ENCODE assay signal across 8 cellular contexts in the genomic region with DNA sequence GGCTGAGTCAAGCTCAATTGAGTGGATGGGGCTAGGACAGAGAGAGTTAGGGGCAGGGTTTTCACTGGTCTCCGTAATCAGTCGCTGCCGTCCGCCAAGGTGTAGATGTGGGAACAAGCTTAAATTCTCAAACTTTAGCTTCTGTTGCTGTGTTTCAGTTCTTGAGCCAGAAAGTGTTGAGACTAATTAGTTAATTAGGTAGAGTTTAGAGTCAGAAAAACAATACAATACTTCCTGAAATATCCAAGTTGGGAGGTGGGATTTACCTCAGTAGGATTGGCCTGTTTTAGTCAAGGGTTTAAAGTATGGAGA. TPM values are rescaled to one million over a fixed set of nuclear protein-coding genes. Genes with fewer than 3 reads are reported as not detected.
DNase-seq lines count a peak whose midpoint lies in the region; ATAC-seq and TF ChIP-seq lines count a peak whose summit lies in the region.

No MANE protein-coding gene starts in this region.

- H3K9me3 Mint-ChIP-seq in activated T-cell treated with anti-CD3 and anti-CD28 coated beads, Interleukin-2, amount 50 U/mL, for 4 hours: no peaks in the 10 kb centered on the region
- no peaks in the 10 kb centered on the region for H3K9me3 Mint-ChIP-seq in nephron progenitor cell

- TF ChIP-seq POLR2A in HCT116 (IDR thresholded peaks at IDR 0.05; ENCODE audit: borderline replicate concordance, extremely low read depth, insufficient read depth, insufficient read length): no peak

- H3K27ac Mint-ChIP-seq in nephron progenitor cell: no peak overlapping the region

- H3K4me1 Mint-ChIP-seq in activated T-cell treated with anti-CD3 and anti-CD28 coated beads, Interleukin-2, amount 50 U/mL, for 4 hours (ENCODE audit: low read depth): peaks cover 26% of the 10 kb centered on the region
- H3K4me1 Mint-ChIP-seq in nephron progenitor cell: peaks cover 18% of the 10 kb centered on the region

- peaks cover 8 to 17% of the 10 kb centered on the region in 2 experiments; a peak in 2 of 4 replicates for H3K36me3 ChIP-seq in HCT116 (ENCODE audit: control insufficient read depth in 1 of 2, insufficient read depth in 2 of 2, low read length in 2 of 2)
- H3K36me3 ChIP-seq in adipocyte (ENCODE audit: control insufficient read depth, insufficient read depth, low read length, severe bottlenecking): no peaks in the 10 kb centered on the region
- H3K36me3 ChIP-seq in iPS-15b (ENCODE audit: control insufficient read depth, insufficient read depth, low read length): peaks cover 5% of the 10 kb centered on the region
- H3K36me3 ChIP-seq in subcutaneous abdominal adipose tissue (ENCODE audit: control insufficient read depth in 5 of 5, insufficient read depth in 5 of 5, low read length in 5 of 5): peaks cover 0 to 2% (median 0%) of the 10 kb centered on the region in 5 donors

- H3K79me2 ChIP-seq in HCT116 (ENCODE audit: insufficient read depth, low read length): peaks cover 76% of the 10 kb centered on the region

- H3K9ac ChIP-seq in HCT116 (ENCODE audit: low read length) (peak overlapping the region; percentile 93), adipocyte (ENCODE audit: low read length) (peak overlapping the region; percentile 94), iPS-15b (ENCODE audit: low read depth, low read length) (peak overlapping the region; percentile 84), subcutaneous abdominal adipose tissue (ENCODE audit: low read length in 5 of 5) (peak overlapping the region; percentile 63 to 100 (median 90))

- no peak for TF ChIP-seq CTCF in HCT116 (IDR thresholded peaks at IDR 0.05 in 2 of 3, conservative IDR thresholded peaks at IDR 0.05 in 1 of 3; ENCODE audit: borderline replicate concordance in 1 of 3, insufficient read depth in 1 of 3, low read depth in 2 of 3, low read length in 2 of 3)
- TF ChIP-seq CTCF in nephron progenitor cell (IDR thresholded peaks at IDR 0.05): no peak

- peaks cover 10% of the 10 kb centered on the region for H3K36me3 Mint-ChIP-seq in activated T-cell treated with anti-CD3 and anti-CD28 coated beads, Interleukin-2, amount 50 U/mL, for 4 hours (ENCODE audit: insufficient read depth)
- H3K36me3 Mint-ChIP-seq in nephron progenitor cell (ENCODE audit: low read depth): peaks cover 5% of the 10 kb centered on the region

- no peak overlapping the region for H3K4me3 Mint-ChIP-seq in activated T-cell treated with anti-CD3 and anti-CD28 coated beads, Interleukin-2, amount 50 U/mL, for 4 hours
- no peak overlapping the region for H3K4me3 Mint-ChIP-seq in nephron progenitor cell

- H3K27me3 ChIP-seq in HCT116 (ENCODE audit: insufficient read depth, low read length) (no peaks in the 10 kb centered on the region), adipocyte (replicated peaks; ENCODE audit: control insufficient read depth, insufficient read depth, low read length) (no peaks in the 10 kb centered on the region), iPS-15b (ENCODE audit: control insufficient read depth, insufficient read depth, low read length) (no peaks in the 10 kb centered on the region), subcutaneous abdominal adipose tissue (ENCODE audit: control insufficient read depth in 5 of 5, insufficient read depth in 4 of 5, low read length in 5 of 5) (no peaks in the 10 kb centered on the region)

- H3K27ac ChIP-seq in HCT116 (ENCODE audit: low read depth, low read length) (peak overlapping the region; percentile 90), subcutaneous abdominal adipose tissue (ENCODE audit: low read depth, low read length) (peak overlapping the region; percentile 100)

- intact Hi-C loops in HCT116 (cut with micrococcal nuclease): loop anchor here (1.0 to 10.0 kb wide), 5 partner anchors 40 to 381 kb away; a partner anchor contains a TSS
- intact Hi-C loops in head of caudate nucleus (cut with DNase I): loop anchor here (5.0 kb wide), 1 partner anchor 326 kb away; a partner anchor contains a TSS

- RAD21 ChIA-PET in HCT116 (lab: Charles Lee; ENCODE audit: low non-redundant PET in 1 of 2, low total read pairs in 2 of 2, uncharacterized antibody in 2 of 2, unreplicated experiment in 2 of 2): interaction anchor here in 1 of 2 experiments (1.5 kb wide), 1 partner anchor 41 kb away, joined by 5 read pairs; a partner anchor contains a TSS

- CTCF ChIA-PET in HCT116 (lab: Charles Lee): interaction anchor here (0.9 to 1.7 kb wide), 3 partner anchors 208 to 397 kb away, joined by 3 to 7 read pairs (median 3); no protein-coding TSS in a partner anchor

- DNase-seq in HCT116 (ENCODE audit: low read depth, low spot score) (no peak), adipocyte (ENCODE audit: low read depth) (no peak), head of caudate nucleus (no peak), iPS-NIHi7 (ENCODE audit: extremely low spot score) (no peak), nephron progenitor cell (no peak)
- DNase-seq in activated T-cell treated with anti-CD3 and anti-CD28 coated beads, Interleukin-2, amount 50 U/mL, for 4 hours: no peak

- H3K9me2 ChIP-seq in HCT116 (ENCODE audit: insufficient read depth): no peaks in the 10 kb centered on the region

- peaks cover 17% of the 10 kb centered on the region; the same call in 1 of the 2 replicates for H4K20me1 ChIP-seq in HCT116 (ENCODE audit: insufficient read depth)

- H3K4me2 ChIP-seq in HCT116 (ENCODE audit: low read length): peak overlapping the region; percentile 75

- H2AFZ ChIP-seq in HCT116 (ENCODE audit: low read depth, low read length, poor library complexity, severe bottlenecking): no peak overlapping the region

- H3K4me1 ChIP-seq in HCT116 (ENCODE audit: control insufficient read depth in 1 of 2, insufficient read depth in 2 of 2, low read length in 2 of 2) (peaks cover 9 to 27% of the 10 kb centered on the region in 2 experiments), adipocyte (ENCODE audit: control insufficient read depth, insufficient read depth, low read length) (peaks cover 17% of the 10 kb centered on the region), iPS-15b (ENCODE audit: control insufficient read depth, insufficient read depth, low read length) (peaks cover 29% of the 10 kb centered on the region), subcutaneous abdominal adipose tissue (ENCODE audit: control insufficient read depth in 5 of 5, insufficient read depth in 5 of 5, low read length in 5 of 5) (peaks cover 0 to 35% (median 22%) of the 10 kb centered on the region in 5 donors)

- no peaks in the 10 kb centered on the region for H3K27me3 Mint-ChIP-seq in activated T-cell treated with anti-CD3 and anti-CD28 coated beads, Interleukin-2, amount 50 U/mL, for 4 hours (ENCODE audit: low read depth)
- H3K27me3 Mint-ChIP-seq in nephron progenitor cell (ENCODE audit: low read depth, poor library complexity): no peaks in the 10 kb centered on the region

- POLR2A ChIA-PET in HCT116 (lab: Charles Lee): interaction anchor here (0.6 to 3.5 kb wide), 17 partner anchors 8 to 401 kb away, joined by 3 to 49 read pairs (median 5); a partner anchor contains a TSS

- peak; percentile 41 for ATAC-seq in HCT116
- no peak for ATAC-seq in activated T-cell treated with anti-CD3 and anti-CD28 coated beads, Interleukin-2, amount 50 U/mL, for 4 hours

- TSS peak; percentile 89 for BruUV-seq in HCT116 (replicated peaks; lab: Mats Ljungman, UMichigan)

- TF ChIP-seq RAD21 in HCT116 (IDR thresholded peaks at IDR 0.05; ENCODE audit: low read depth): no peak

- H3K4me3 ChIP-seq in HCT116 (replicated peaks in 1 of 2; ENCODE audit: low read depth in 1 of 2, low read length in 2 of 2) (peak overlapping the region; percentile 76 to 83), adipocyte (ENCODE audit: low read length) (peak overlapping the region; percentile 93), iPS-15b (ENCODE audit: low read depth, low read length) (peak overlapping the region; percentile 90), subcutaneous abdominal adipose tissue (ENCODE audit: low read depth in 1 of 5, low read length in 5 of 5) (peak overlapping the region; percentile 55 to 99 (median 96))

- no peaks in the 10 kb centered on the region for H3K9me3 ChIP-seq in HCT116 (ENCODE audit: control insufficient read depth in 1 of 2, insufficient read depth in 1 of 2, low read depth in 1 of 2, low read length in 2 of 2)
- H3K9me3 ChIP-seq in adipocyte (ENCODE audit: control insufficient read depth, low read length): no peaks in the 10 kb centered on the region
- no peaks in the 10 kb centered on the region for H3K9me3 ChIP-seq in iPS-15b (ENCODE audit: control insufficient read depth, insufficient read depth, low read length)
- no peaks in the 10 kb centered on the region for H3K9me3 ChIP-seq in subcutaneous abdominal adipose tissue (ENCODE audit: control insufficient read depth in 5 of 5, low read length in 5 of 5)

TF ChIP-seq in HCT116, 20 proteins besides CTCF, POLR2A, EP300 and RAD21 (continues in another document):
- no peak for TF ChIP-seq ELF1 (IDR thresholded peaks at IDR 0.05; ENCODE audit: borderline replicate concordance, low read depth)
- TF ChIP-seq SP1 (IDR thresholded peaks at IDR 0.05; ENCODE audit: low read depth): no peak
- no peak for TF ChIP-seq SIN3A (IDR thresholded peaks at IDR 0.05; ENCODE audit: low read depth)
- TF ChIP-seq, protein P1, sequence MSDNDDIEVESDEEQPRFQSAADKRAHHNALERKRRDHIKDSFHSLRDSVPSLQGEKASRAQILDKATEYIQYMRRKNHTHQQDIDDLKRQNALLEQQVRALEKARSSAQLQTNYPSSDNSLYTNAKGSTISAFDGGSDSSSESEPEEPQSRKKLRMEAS (IDR thresholded peaks at IDR 0.05): no peak
- TF ChIP-seq CBX3 (IDR thresholded peaks at IDR 0.05; ENCODE audit: low read depth): no peak
- TF ChIP-seq TCF7L2 (IDR thresholded peaks at IDR 0.05; ENCODE audit: borderline replicate concordance, extremely low read depth, insufficient read depth, insufficient read length): no peak
- TF ChIP-seq EZH2 (IDR thresholded peaks at IDR 0.05): no peak
- no peak for TF ChIP-seq JUND (IDR thresholded peaks at IDR 0.05)
- TF ChIP-seq YY1 (IDR thresholded peaks at IDR 0.05; ENCODE audit: extremely low read depth, insufficient replicate concordance, low read depth, low read length): no peak
- TF ChIP-seq POLR2AphosphoS5 (IDR thresholded peaks at IDR 0.05; ENCODE audit: low read depth, low read length): no peak

RNA-seq across cellular contexts. Expression of a gene that starts 1.1 kb away (rescaled TPM):
- total RNA-seq in HCT116 (2021; ENCODE audit: unreplicated experiment): 302 TPM
- polyA plus RNA-seq in HCT116 (2012): 216 and 273 TPM in 2 replicates
- 100 to 1,000 TPM; 575 to 579 (median 577) TPM for total RNA-seq in activated T-cell treated with anti-CD3 and anti-CD28 coated beads, Interleukin-2, amount 50 U/mL, for 4 hours

RNA-seq across cellular contexts. Expression of a gene that starts 40.3 kb away (rescaled TPM):
- total RNA-seq in HCT116 (2021; ENCODE audit: unreplicated experiment): 38.9 TPM
- polyA plus RNA-seq in HCT116 (2012): 34.5 and 38.6 TPM in 2 replicates
- 10 to 100 TPM; 29.0 to 36.9 (median 29.1) TPM for total RNA-seq in activated T-cell treated with anti-CD3 and anti-CD28 coated beads, Interleukin-2, amount 50 U/mL, for 4 hours
